Comparison of ENCODE assay signal across 8 cellular contexts in the genomic region with DNA sequence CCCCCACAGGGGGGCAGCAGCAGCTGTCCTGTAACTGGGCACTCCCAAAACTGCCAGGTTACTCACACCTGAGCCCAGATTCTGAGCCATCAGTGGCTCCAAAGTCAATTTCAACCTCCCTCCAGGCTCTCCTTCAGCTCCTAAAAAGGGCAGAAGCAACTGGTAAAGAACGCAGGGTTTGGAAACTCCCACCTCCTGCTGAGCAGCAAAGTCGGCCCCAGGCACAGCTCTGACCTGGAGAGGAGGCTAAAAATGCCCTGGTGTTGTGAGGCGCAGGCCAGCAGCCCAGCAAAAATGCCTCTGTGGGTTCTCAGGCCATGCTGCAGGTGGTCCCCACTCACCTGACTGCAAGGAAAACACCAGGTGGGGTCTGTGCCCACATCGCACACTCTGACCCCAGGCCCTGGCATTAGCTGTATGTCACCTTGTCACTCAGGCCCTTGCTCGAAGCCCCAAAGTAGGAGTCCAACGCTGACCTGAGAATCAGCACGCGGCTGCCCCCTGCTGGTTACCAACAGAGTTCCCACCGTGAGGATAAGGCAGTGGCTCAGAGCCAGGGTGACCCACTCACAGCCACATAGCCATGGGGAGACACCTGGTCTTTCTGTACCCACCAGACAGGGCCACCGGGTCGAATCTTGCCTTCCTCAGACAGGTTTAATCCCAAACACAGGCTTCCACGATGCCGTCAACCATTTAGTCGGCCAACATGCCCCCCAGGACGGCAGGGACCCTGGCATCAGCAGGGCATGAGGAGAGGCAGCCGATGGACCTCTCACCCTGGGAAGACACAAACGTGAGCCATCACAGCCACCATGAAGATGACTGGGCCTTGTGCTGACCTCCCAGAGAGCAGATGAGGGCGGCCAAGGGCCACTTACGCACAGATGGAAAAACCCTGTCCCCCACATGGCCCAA. TPM values are rescaled to one million over a fixed set of nuclear protein-coding genes. Genes with fewer than 3 reads are reported as not detected.
A peak's percentile ranks its signal among the peaks of the same experiment; 100 is the strongest.
DNase-seq lines count a peak whose midpoint lies in the region; ATAC-seq and TF ChIP-seq lines count a peak whose summit lies in the region.

No MANE protein-coding gene starts in this region.

- no peak overlapping the region for H3K4me3 ChIP-seq in CD4-positive, alpha-beta memory T cell (ENCODE audit: low read length in 2 of 2)
- H3K4me3 ChIP-seq in HL-60 (replicated peaks; ENCODE audit: insufficient read depth, low read length): no peak overlapping the region

- no peaks in the 10 kb centered on the region for H3K27me3 ChIP-seq in CD4-positive, alpha-beta memory T cell (ENCODE audit: insufficient read depth, low read length)
- H3K27me3 ChIP-seq in HL-60 (ENCODE audit: insufficient read depth, poor library complexity, severe bottlenecking): no peaks in the 10 kb centered on the region

- POLR2A ChIA-PET in CD4-positive, alpha-beta memory T cell (lab: Charles Lee; ENCODE audit: partially characterized antibody): interaction anchor here (1.0 kb wide), 1 partner anchor 129 kb away, joined by 4 read pairs; no protein-coding TSS in a partner anchor
- POLR2A ChIA-PET in activated naive CD8-positive, alpha-beta T cell treated with anti-CD3 and anti-CD28 coated beads, Interleukin-2, amount 10 ng/mL, durations not matched to agents 7 days and 5 days (lab: Charles Lee): interaction anchor here (1.2 kb wide), 1 partner anchor 57 kb away, joined by 3 read pairs; the partner anchor contains the start of gene PMM1

- no peaks in the 10 kb centered on the region for H3K9me3 ChIP-seq in CD4-positive, alpha-beta memory T cell (ENCODE audit: control insufficient read depth in 1 of 2, low read length in 2 of 2)

- peak; percentile 80 for ATAC-seq in activated naive CD8-positive, alpha-beta T cell treated with anti-CD3 and anti-CD28 coated beads, Interleukin-2, amount 10 ng/mL, durations not matched to agents 7 days and 5 days (ENCODE audit: low read depth)
- ATAC-seq in HG02678 (IDR thresholded peaks at IDR 0.05; ENCODE audit: unreplicated experiment) (no peak), GM18520 (IDR thresholded peaks at IDR 0.05; ENCODE audit: unreplicated experiment) (no peak)

- peak overlapping the region in 5 of 7 donors; percentile 12 to 62 (median 35) for H3K27ac Mint-ChIP-seq in CD4-positive, alpha-beta memory T cell
- H3K27ac Mint-ChIP-seq in activated naive CD8-positive, alpha-beta T cell treated with anti-CD3 and anti-CD28 coated beads, Interleukin-2, amount 10 ng/mL, durations not matched to agents 7 days and 5 days: no peak overlapping the region

- peak; percentile 91 for TF ChIP-seq CTCF in HL-60 (IDR thresholded peaks at IDR 0.05; ENCODE audit: insufficient read depth, low read length)

- H3K27ac ChIP-seq in CD4-positive, alpha-beta memory T cell (ENCODE audit: low read depth, low read length): no peak overlapping the region
- no peak overlapping the region for H3K27ac ChIP-seq in HL-60 (replicated peaks)

- CTCF ChIA-PET in CD4-positive, alpha-beta memory T cell (lab: Charles Lee; ENCODE audit: partially characterized antibody): interaction anchor here (0.8 to 2.0 kb wide), 10 partner anchors 9 to 133 kb away, joined by 3 to 11 read pairs (median 4); no protein-coding TSS in a partner anchor

- no peaks in the 10 kb centered on the region for H3K27me3 Mint-ChIP-seq in CD4-positive, alpha-beta memory T cell
- H3K27me3 Mint-ChIP-seq in activated naive CD8-positive, alpha-beta T cell treated with anti-CD3 and anti-CD28 coated beads, Interleukin-2, amount 10 ng/mL, durations not matched to agents 7 days and 5 days: no peaks in the 10 kb centered on the region

- peaks cover 2 to 5% (median 4%) of the 10 kb centered on the region in 4 donors for H3K4me1 Mint-ChIP-seq in CD4-positive, alpha-beta memory T cell
- peaks cover 1% of the 10 kb centered on the region for H3K4me1 Mint-ChIP-seq in activated naive CD8-positive, alpha-beta T cell treated with anti-CD3 and anti-CD28 coated beads, Interleukin-2, amount 10 ng/mL, durations not matched to agents 7 days and 5 days

- no peaks in the 10 kb centered on the region for H3K9me3 Mint-ChIP-seq in CD4-positive, alpha-beta memory T cell
- H3K9me3 Mint-ChIP-seq in activated naive CD8-positive, alpha-beta T cell treated with anti-CD3 and anti-CD28 coated beads, Interleukin-2, amount 10 ng/mL, durations not matched to agents 7 days and 5 days: no peaks in the 10 kb centered on the region

- peak overlapping the region in 1 of 8 donors; percentile 31 for H3K4me3 Mint-ChIP-seq in CD4-positive, alpha-beta memory T cell
- H3K4me3 Mint-ChIP-seq in activated naive CD8-positive, alpha-beta T cell treated with anti-CD3 and anti-CD28 coated beads, Interleukin-2, amount 10 ng/mL, durations not matched to agents 7 days and 5 days: no peak overlapping the region

- peaks cover 30% of the 10 kb centered on the region for H3K36me3 ChIP-seq in CD4-positive, alpha-beta memory T cell (ENCODE audit: insufficient read depth, low read length)

- no peaks in the 10 kb centered on the region for H3K4me1 ChIP-seq in CD4-positive, alpha-beta memory T cell (ENCODE audit: insufficient read depth, low read length)

- peak; percentile 50 to 61 (median 54) for DNase-seq in CD4-positive, alpha-beta memory T cell
- DNase-seq in HL-60 (ENCODE audit: low read depth in 1 of 2, low spot score in 1 of 2): peak in 1 of 2 experiments; percentile 65
- DNase-seq in SKM-1 (lab: John Stamatoyannopoulos, UW; ENCODE audit: unreplicated experiment): peak; percentile 64
- DNase-seq in activated naive CD8-positive, alpha-beta T cell treated with anti-CD3 and anti-CD28 coated beads, Interleukin-2, amount 10 ng/mL, durations not matched to agents 7 days and 5 days: peak; percentile 77
- peak; percentile 87 for DNase-seq in cardiac septum (ENCODE audit: low spot score)
- DNase-seq in retina: peak; percentile 67

- H3K36me3 Mint-ChIP-seq in CD4-positive, alpha-beta memory T cell: peaks cover 15 to 40% of the 10 kb centered on the region in 2 donors
- H3K36me3 Mint-ChIP-seq in activated naive CD8-positive, alpha-beta T cell treated with anti-CD3 and anti-CD28 coated beads, Interleukin-2, amount 10 ng/mL, durations not matched to agents 7 days and 5 days: peaks cover 5% of the 10 kb centered on the region

- intact Hi-C loops in CD4-positive, alpha-beta memory T cell (cut with micrococcal nuclease): no loop called here
- intact Hi-C loops in cardiac septum (cut with DNase I): no loop called here

RNA-seq across cellular contexts. Expression of gene POLR3H, which starts 11.1 kb away (rescaled TPM):
- 10 to 100 TPM; 43.6 to 43.7 TPM for total RNA-seq in CD4-positive, alpha-beta memory T cell
- 10 to 100 TPM; 20.7 to 21.8 TPM for polyA plus RNA-seq in CD4-positive, alpha-beta memory T cell
- 10 to 100 TPM; 29.8 to 30.5 TPM for total RNA-seq in activated naive CD8-positive, alpha-beta T cell treated with anti-CD3 and anti-CD28 coated beads, Interleukin-2, amount 10 ng/mL, durations not matched to agents 7 days and 5 days
- 18.6 TPM for total RNA-seq in cardiac septum

RNA-seq across cellular contexts. Expression of gene CSDC2, which starts 27.6 kb away (rescaled TPM):
- total RNA-seq in CD4-positive, alpha-beta memory T cell: not detected
- polyA plus RNA-seq in CD4-positive, alpha-beta memory T cell: not detected
- not detected for total RNA-seq in activated naive CD8-positive, alpha-beta T cell treated with anti-CD3 and anti-CD28 coated beads, Interleukin-2, amount 10 ng/mL, durations not matched to agents 7 days and 5 days
- 115 TPM for total RNA-seq in cardiac septum

RNA-seq across cellular contexts. Expression of gene PMM1, which starts 56.5 kb away (rescaled TPM):
- total RNA-seq in CD4-positive, alpha-beta memory T cell: 10 to 100 TPM; 31.7 to 32.9 TPM
- polyA plus RNA-seq in CD4-positive, alpha-beta memory T cell: 10 to 100 TPM; 32.0 to 45.7 TPM
- total RNA-seq in activated naive CD8-positive, alpha-beta T cell treated with anti-CD3 and anti-CD28 coated beads, Interleukin-2, amount 10 ng/mL, durations not matched to agents 7 days and 5 days: 10 to 100 TPM; 39.0 to 42.9 TPM
- 21.7 TPM for total RNA-seq in cardiac septum

Comparison
In these comparisons a context has a peak if more than half of its experiments do, and no peak if none do; other contexts are left out.
1. RNA of gene CSDC2, which starts 27.6 kb away (total RNA-seq): 115 TPM in cardiac septum (single experiment); not detected in CD4-positive, alpha-beta memory T cell and not detected in activated naive CD8-positive, alpha-beta T cell treated with anti-CD3 and anti-CD28 coated beads, Interleukin-2, amount 10 ng/mL, durations not matched to agents 7 days and 5 days; every median in the first group is over 100 times any median in the second.